ENCODE assay signal across 13 cellular contexts in the genomic region with DNA sequence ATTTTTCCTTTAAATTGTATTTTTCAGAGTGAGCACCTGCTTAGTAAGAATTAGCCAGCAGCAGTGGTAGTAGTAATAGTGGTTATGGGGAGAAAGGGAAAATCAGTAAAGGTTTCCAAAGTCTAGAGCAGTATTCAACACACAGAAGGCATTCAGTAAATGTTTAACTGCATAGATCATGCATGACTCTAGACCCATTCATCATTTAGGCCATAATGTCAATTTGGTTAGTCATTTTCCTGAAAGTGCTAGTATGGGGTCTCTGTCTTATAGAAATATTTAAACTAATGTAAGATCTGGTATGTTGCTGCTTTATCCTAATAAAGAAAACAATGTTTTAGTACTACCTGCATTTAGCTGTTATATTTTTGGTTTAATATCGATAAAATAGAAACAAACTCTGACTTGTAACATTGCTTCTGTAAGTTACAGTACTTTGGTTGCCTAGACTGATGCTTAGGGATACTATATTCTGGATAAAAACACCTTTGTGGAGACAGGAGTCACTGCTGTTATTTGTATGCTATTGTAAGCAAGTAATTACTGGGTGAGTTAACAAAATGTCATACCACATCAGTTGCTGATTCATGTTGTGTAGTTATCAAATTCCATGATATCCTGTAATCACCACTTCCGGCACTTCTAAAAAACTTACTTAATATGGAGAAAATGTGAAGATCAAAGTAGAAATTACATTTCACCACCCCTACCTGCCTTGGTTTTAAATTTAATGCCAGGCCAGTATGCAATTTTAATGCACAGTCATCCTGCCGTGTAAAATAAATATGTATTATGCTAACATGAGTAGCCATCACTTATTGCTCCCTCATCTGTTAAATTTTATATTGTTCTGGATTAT.
DNase-seq lines count a peak whose midpoint lies in the region; ATAC-seq and TF ChIP-seq lines count a peak whose summit lies in the region.
"Had no signal": no experiment of that assay in that cellular context is flagged by ENCODE, and none has a peak within 500 bp of the region (broad histone marks: within the 10 kb centered on the region; RNA-seq: fewer than 3 reads in every experiment).

No MANE protein-coding gene starts in this region.

- DNase-seq in AG20443 (ENCODE audit: low spot score) (peak; percentile 30), NCI-H226 (peak; percentile 65), cardiac fibroblast (ENCODE audit: low read depth in 2 of 2) (peak; percentile 18 to 84), lung microvascular endothelial cell (ENCODE audit: low read depth in 2 of 2) (peak; percentile 32 to 73), CD14-positive monocyte (ENCODE audit: low spot score) (no peak), HT-29 (ENCODE audit: low spot score) (no peak), glutamatergic neuron (no peak)
- DNase-seq: activated CD8-positive, alpha-beta T cell treated with anti-CD3 and anti-CD28 coated beads for 36 hours; NCI-H1436 had no signal

- H3K4me1 Mint-ChIP-seq in CD14-positive monocyte (no peaks in the 10 kb centered on the region), glutamatergic neuron (ENCODE audit: low read depth, unreplicated experiment) (peaks cover 14% of the 10 kb centered on the region)
- H3K4me1 Mint-ChIP-seq: activated naive CD4-positive, alpha-beta T cell treated with anti-CD3 and anti-CD28 coated beads, Interleukin-2, amount 50 U/mL, for 24 hours had no signal

- H3K4me3 ChIP-seq in cardiac fibroblast (replicated peaks in 1 of 2; ENCODE audit: low read depth in 2 of 2, low read length in 2 of 2): no peak overlapping the region
- H3K4me3 ChIP-seq: suprapubic skin had no signal

- TF ChIP-seq CTCF in cardiac fibroblast (IDR thresholded peaks at IDR 0.05; ENCODE audit: low read depth, low read length) (no peak), CD14-positive monocyte (IDR thresholded peaks at IDR 0.05) (no peak), glutamatergic neuron (IDR thresholded peaks at IDR 0.05; ENCODE audit: partially characterized antibody, unreplicated experiment) (no peak)

- no peak for ATAC-seq in GM21390 (IDR thresholded peaks at IDR 0.05; ENCODE audit: unreplicated experiment)
- ATAC-seq: activated CD8-positive, alpha-beta T cell treated with anti-CD3 and anti-CD28 coated beads for 36 hours had no signal

- H3K36me3 Mint-ChIP-seq in CD14-positive monocyte (peaks cover 43 to 57% of the 10 kb centered on the region in 2 donors), glutamatergic neuron (ENCODE audit: unreplicated experiment) (no peaks in the 10 kb centered on the region)

- no peak overlapping the region for H3K27ac Mint-ChIP-seq in CD14-positive monocyte
- H3K27ac Mint-ChIP-seq in glutamatergic neuron (ENCODE audit: unreplicated experiment): no peak overlapping the region
- H3K27ac Mint-ChIP-seq: activated CD8-positive, alpha-beta T cell treated with anti-CD3 and anti-CD28 coated beads for 36 hours; activated naive CD4-positive, alpha-beta T cell treated with anti-CD3 and anti-CD28 coated beads, Interleukin-2, amount 50 U/mL, for 24 hours; T-helper 1 cell treated with Interleukin-12 subunit alpha and Interleukin-12 subunit beta and Interleukin-4 antibody, amounts not matched to agents 30 μg/mL and 1 μg/mL, for 36 hours had no signal

- intact Hi-C loops in CD14-positive monocyte (cut with micrococcal nuclease): no loop called here

- H3K4me3 Mint-ChIP-seq in CD14-positive monocyte (no peak overlapping the region), glutamatergic neuron (ENCODE audit: unreplicated experiment) (no peak overlapping the region)
- H3K4me3 Mint-ChIP-seq: activated CD8-positive, alpha-beta T cell treated with anti-CD3 and anti-CD28 coated beads for 36 hours; activated naive CD4-positive, alpha-beta T cell treated with anti-CD3 and anti-CD28 coated beads, Interleukin-2, amount 50 U/mL, for 24 hours; T-helper 1 cell treated with Interleukin-12 subunit alpha and Interleukin-12 subunit beta and Interleukin-4 antibody, amounts not matched to agents 30 μg/mL and 1 μg/mL, for 36 hours had no signal

- H3K27me3 Mint-ChIP-seq in CD14-positive monocyte (ENCODE audit: low read depth in 3 of 3) (no peaks in the 10 kb centered on the region), glutamatergic neuron (ENCODE audit: unreplicated experiment) (no peaks in the 10 kb centered on the region)
- H3K27me3 Mint-ChIP-seq: activated CD8-positive, alpha-beta T cell treated with anti-CD3 and anti-CD28 coated beads for 36 hours; activated naive CD4-positive, alpha-beta T cell treated with anti-CD3 and anti-CD28 coated beads, Interleukin-2, amount 50 U/mL, for 24 hours had no signal

- H3K9me3 Mint-ChIP-seq in CD14-positive monocyte: peaks cover 0 to 2% (median 0%) of the 10 kb centered on the region in 7 donors
- H3K9me3 Mint-ChIP-seq in glutamatergic neuron (ENCODE audit: unreplicated experiment): no peaks in the 10 kb centered on the region
- H3K9me3 Mint-ChIP-seq: activated CD8-positive, alpha-beta T cell treated with anti-CD3 and anti-CD28 coated beads for 36 hours; activated naive CD4-positive, alpha-beta T cell treated with anti-CD3 and anti-CD28 coated beads, Interleukin-2, amount 50 U/mL, for 24 hours; T-helper 1 cell treated with Interleukin-12 subunit alpha and Interleukin-12 subunit beta and Interleukin-4 antibody, amounts not matched to agents 30 μg/mL and 1 μg/mL, for 36 hours had no signal

Comparison
In these comparisons a context has a peak if more than half of its experiments do, and no peak if none do; other contexts are left out.
1. DNase-seq: peak in AG20443 (single experiment), NCI-H226 (single experiment), cardiac fibroblast (2 of 2) and lung microvascular endothelial cell (2 of 2); none in CD14-positive monocyte (single experiment), HT-29 (single experiment) and glutamatergic neuron (single experiment).